8 cellular contexts compared by ENCODE assay signal in genomic region chr11:66981976-66982578, GRCh38. TPM values are rescaled to one million over a fixed set of nuclear protein-coding genes. Genes with fewer than 3 reads are reported as not detected.
DNase-seq lines count a peak whose midpoint lies in the region; FAIRE-seq and TF ChIP-seq lines count a peak whose summit lies in the region.

No MANE protein-coding gene starts in this region.

- peak; percentile 96 for DNase-seq in A172 (ENCODE audit: low spot score)
- DNase-seq in GM12891 (ENCODE audit: insufficient read length, low spot score) = no peak
- DNase-seq in NCI-H2227 (lab: John Stamatoyannopoulos, UW; ENCODE audit: unreplicated experiment) = peak; percentile 84
- DNase-seq in amniotic epithelial cell (ENCODE audit: low read depth) = peak; percentile 81
- DNase-seq in hepatic stellate cell (ENCODE audit: low spot score) = peak; percentile 72
- peak; percentile 80 to 88 for DNase-seq in suprapubic skin (ENCODE audit: low spot score in 2 of 2)
- no peak for DNase-seq in activated CD8-positive, alpha-beta memory T cell treated with anti-CD3 and anti-CD28 coated beads for 24 hours
- DNase-seq in SKM-1 (lab: John Stamatoyannopoulos, UW; ENCODE audit: unreplicated experiment) = no peak

- H3K27ac ChIP-seq in suprapubic skin = no peak overlapping the region

- 21% methylated on average over 9 of the region's 9 CpGs for WGBS in suprapubic skin

- TF ChIP-seq CTCF in suprapubic skin (IDR thresholded peaks at IDR 0.05) = no peak

- TF ChIP-seq POLR2A in GM12891 (IDR thresholded peaks at IDR 0.05; ENCODE audit: low read depth, low read length) (no peak), suprapubic skin (IDR thresholded peaks at IDR 0.05) (no peak)

- peaks cover 20% of the 10 kb centered on the region for H3K4me1 ChIP-seq in suprapubic skin

- H3K36me3 ChIP-seq in suprapubic skin = no peaks in the 10 kb centered on the region

- no peak for TF ChIP-seq EP300 in suprapubic skin (IDR thresholded peaks at IDR 0.05)

- H3K27me3 ChIP-seq in suprapubic skin = no peaks in the 10 kb centered on the region

- FAIRE-seq in GM12891 (lab: Jason Lieb, UNC) = peak; percentile 61

- H3K9me3 ChIP-seq in suprapubic skin = no peaks in the 10 kb centered on the region

- H3K4me3 ChIP-seq in suprapubic skin = no peak overlapping the region

TF ChIP-seq in GM12891, 5 proteins besides CTCF, POLR2A, EP300 and RAD21:
- TF ChIP-seq POLR2AphosphoS5 (IDR thresholded peaks at IDR 0.05; ENCODE audit: low read depth, low read length) (no peak), TAF1 (IDR thresholded peaks at IDR 0.05; ENCODE audit: low read depth, low read length) (no peak), PAX5 (IDR thresholded peaks at IDR 0.05; ENCODE audit: insufficient read depth, low read length, severe bottlenecking) (no peak), POU2F2 (IDR thresholded peaks at IDR 0.05; ENCODE audit: low read depth, low read length) (no peak), SPI1 (IDR thresholded peaks at IDR 0.05; ENCODE audit: low read depth, low read length) (no peak)

RNA-seq across cellular contexts. Expression of gene C11orf86, which starts 7.0 kb away (rescaled TPM):
- total RNA-seq in A172 (2014; rRNA removed; shearing (Covaris generic)) = not detected in 2 replicates
- not detected for polyA plus RNA-seq in GM12891 (2012; ENCODE audit: low read depth, missing spikeins)
- total RNA-seq in suprapubic skin = not detected

RNA-seq across cellular contexts. Expression of gene PC, which starts 23.9 kb away (rescaled TPM):
- total RNA-seq in A172 (2014; rRNA removed; shearing (Covaris generic)) = 6.8 and 8.6 TPM in 2 replicates
- polyA plus RNA-seq in GM12891 (2012; ENCODE audit: low read depth, missing spikeins) = 5.2 TPM
- 10 to 100 TPM; 10.8 to 25.4 (median 13.9) TPM for total RNA-seq in suprapubic skin

RNA-seq across cellular contexts. Expression of gene SYT12, which starts 40.9 kb away (rescaled TPM):
- total RNA-seq in A172 (2014; rRNA removed; shearing (Covaris generic)) = not detected in 2 replicates
- 0.46 TPM for polyA plus RNA-seq in GM12891 (2012; ENCODE audit: low read depth, missing spikeins)
- total RNA-seq in suprapubic skin = 1 to 10 TPM in 1 of 4 donors, under 1 TPM in 3; 0.38 to 1.1 (median 0.53) TPM

Comparison
In these comparisons a context has a peak if more than half of its experiments do, and no peak if none do; other contexts are left out.
1. DNase-seq: peak in A172 (single experiment), NCI-H2227 (single experiment), amniotic epithelial cell (single experiment), hepatic stellate cell (single experiment) and suprapubic skin (2 of 2); none in GM12891 (single experiment), activated CD8-positive, alpha-beta memory T cell treated with anti-CD3 and anti-CD28 coated beads for 24 hours (single experiment) and SKM-1 (single experiment).